Comparison of ENCODE assay signal across 19 cellular contexts in the genomic region with DNA sequence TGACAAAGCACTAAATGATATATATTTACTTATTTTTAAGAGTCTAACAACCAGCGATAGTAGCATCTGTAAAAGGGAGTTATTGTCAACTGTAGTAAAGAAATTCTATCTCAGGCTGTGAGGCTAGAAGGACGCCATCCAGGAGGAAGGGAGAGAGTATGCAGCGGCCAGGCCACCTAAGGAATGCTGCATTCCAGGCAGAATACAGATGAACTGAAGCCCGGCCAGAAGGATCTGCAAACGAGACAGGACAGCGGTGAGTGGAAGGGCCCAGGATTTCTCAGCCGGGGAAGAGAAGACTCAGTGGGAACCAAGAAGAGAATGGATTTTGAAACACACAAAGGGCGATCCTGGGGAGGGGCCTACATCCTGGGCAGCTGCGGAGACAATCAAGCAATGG. TPM values are rescaled to one million over a fixed set of nuclear protein-coding genes. Genes with fewer than 3 reads are reported as not detected.
A peak's percentile ranks its signal among the peaks of the same experiment; 100 is the strongest.
DNase-seq lines count a peak whose midpoint lies in the region; ATAC-seq, FAIRE-seq and TF ChIP-seq lines count a peak whose summit lies in the region.
"Had no signal": no experiment of that assay in that cellular context is flagged by ENCODE, and none has a peak within 500 bp of the region (broad histone marks: within the 10 kb centered on the region; RNA-seq: fewer than 3 reads in every experiment).

No MANE protein-coding gene starts in this region.

- H2BK15ac ChIP-seq in H1 (ENCODE audit: low read length): no peak overlapping the region

- H4K91ac ChIP-seq in H1 (replicated peaks; ENCODE audit: insufficient read length, low read length): no peak overlapping the region

- peaks cover 49% of the 10 kb centered on the region for H3K36me3 Mint-ChIP-seq in CD4-positive, CD25-positive, alpha-beta regulatory T cell
- H3K36me3 Mint-ChIP-seq in CD8-positive, alpha-beta T cell: peaks cover 56% of the 10 kb centered on the region
- peaks cover 10 to 18% of the 10 kb centered on the region in 2 donors for H3K36me3 Mint-ChIP-seq in stimulated activated naive B cell treated with anti-CD40 and anti-IgM and Interleukin-4, amounts not matched to agents 10 μg/mL and 1 μg/mL and 100 μg/mL, for 72 hours
- peaks cover 26% of the 10 kb centered on the region for H3K36me3 Mint-ChIP-seq in endothelial cell (ENCODE audit: low read depth, unreplicated experiment)

- H3K79me1 ChIP-seq in H1 (ENCODE audit: low read depth, low read length): no peaks in the 10 kb centered on the region

- H3K27ac Mint-ChIP-seq in CD4-positive, CD25-positive, alpha-beta regulatory T cell: peak overlapping the region in 2 of 3 donors; percentile 5 to 44
- peak overlapping the region; percentile 57 for H3K27ac Mint-ChIP-seq in CD8-positive, alpha-beta T cell
- H3K27ac Mint-ChIP-seq in stimulated activated naive B cell treated with anti-CD40 and anti-IgM and Interleukin-4, amounts not matched to agents 10 μg/mL and 1 μg/mL and 100 μg/mL, for 72 hours: peak overlapping the region; percentile 26
- no peak overlapping the region for H3K27ac Mint-ChIP-seq in endothelial cell (ENCODE audit: unreplicated experiment)
- H3K27ac Mint-ChIP-seq: CD14-positive monocyte, HFFc6 had no signal

- FAIRE-seq in H1 (lab: Jason Lieb, UNC): no peak
- FAIRE-seq: A549, GM12878, GM18507, HTR-8/SVneo had no signal

- H2BK5ac ChIP-seq in H1 (ENCODE audit: low read depth, low read length): no peak overlapping the region

- no peak for ATAC-seq in CD4-positive, CD25-positive, alpha-beta regulatory T cell (ENCODE audit: low read depth in 2 of 2)
- ATAC-seq in CD8-positive, alpha-beta T cell: no peak
- ATAC-seq in stimulated activated naive B cell treated with anti-CD40 and anti-IgM and Interleukin-4, amounts not matched to agents 10 μg/mL and 1 μg/mL and 100 μg/mL, for 72 hours (replicated peaks): no peak
- ATAC-seq: A549, GM12878 had no signal

- peaks cover 0 to 4% (median 0%) of the 10 kb centered on the region in 7 donors for H3K9me3 Mint-ChIP-seq in CD4-positive, CD25-positive, alpha-beta regulatory T cell
- peaks cover 3% of the 10 kb centered on the region for H3K9me3 Mint-ChIP-seq in CD8-positive, alpha-beta T cell
- peaks cover 0 to 3% of the 10 kb centered on the region in 2 donors for H3K9me3 Mint-ChIP-seq in stimulated activated naive B cell treated with anti-CD40 and anti-IgM and Interleukin-4, amounts not matched to agents 10 μg/mL and 1 μg/mL and 100 μg/mL, for 72 hours
- peaks cover 7% of the 10 kb centered on the region for H3K9me3 Mint-ChIP-seq in endothelial cell (ENCODE audit: unreplicated experiment)
- H3K9me3 Mint-ChIP-seq: HFFc6 had no signal

- H4K20me1 ChIP-seq in H1 (replicated peaks in 1 of 2; ENCODE audit: control insufficient read depth in 1 of 2, insufficient read depth in 2 of 2, low read length in 2 of 2): no peaks in the 10 kb centered on the region

- H3K18ac ChIP-seq in H1 (ENCODE audit: extremely low read depth, low read length): no peak overlapping the region

- no peak for TF ChIP-seq POLR2A in H1 (IDR thresholded peaks at IDR 0.05; ENCODE audit: control extremely low read depth in 1 of 2, low read depth in 2 of 2, low read length in 2 of 2)

- intact Hi-C loops in CD8-positive, alpha-beta T cell (cut with DNase I, micrococcal nuclease): no loop called here

- peaks cover 12 to 91% (median 48%) of the 10 kb centered on the region in 4 donors for H3K4me1 Mint-ChIP-seq in CD4-positive, CD25-positive, alpha-beta regulatory T cell
- peaks cover 83% of the 10 kb centered on the region for H3K4me1 Mint-ChIP-seq in CD8-positive, alpha-beta T cell (ENCODE audit: low read depth)
- H3K4me1 Mint-ChIP-seq in stimulated activated naive B cell treated with anti-CD40 and anti-IgM and Interleukin-4, amounts not matched to agents 10 μg/mL and 1 μg/mL and 100 μg/mL, for 72 hours: peaks cover 7 to 10% of the 10 kb centered on the region in 2 donors
- H3K4me1 Mint-ChIP-seq in endothelial cell (ENCODE audit: unreplicated experiment): peaks cover 16% of the 10 kb centered on the region
- H3K4me1 Mint-ChIP-seq: CD14-positive monocyte had no signal

- no peak overlapping the region for H3K56ac ChIP-seq in H1 (replicated peaks; ENCODE audit: insufficient read length, low read depth, low read length)

- H3K79me2 ChIP-seq in H1 (ENCODE audit: control insufficient read depth in 1 of 2, insufficient read depth in 2 of 2, low read length in 2 of 2): no peaks in the 10 kb centered on the region

- no peaks in the 10 kb centered on the region for H3K27me3 ChIP-seq in CD4-positive, CD25-positive, alpha-beta regulatory T cell (ENCODE audit: control insufficient read depth, insufficient read depth, low read length)
- H3K27me3 ChIP-seq in CD8-positive, alpha-beta T cell (ENCODE audit: insufficient read depth, low read length): no peaks in the 10 kb centered on the region
- H3K27me3 ChIP-seq in H1 (replicated peaks in 1 of 4; ENCODE audit: control insufficient read depth in 3 of 4, extremely low read depth in 1 of 4, insufficient read depth in 3 of 4, low read length in 3 of 4): no peaks in the 10 kb centered on the region
- H3K27me3 ChIP-seq: BE2C had no signal

- no peak overlapping the region for H2BK120ac ChIP-seq in H1 (replicated peaks; ENCODE audit: low read depth, low read length)

- H3K9ac ChIP-seq in H1 (replicated peaks in 1 of 4; ENCODE audit: extremely low read depth in 1 of 4, low read depth in 3 of 4, low read length in 3 of 4): no peak overlapping the region

- 74% methylated on average over 9 of the region's 9 CpGs; no CpG with 5 or more reads in 1 of the 2 experiments for WGBS in H1 (ENCODE audit: extremely low coverage in 1 of 2, insufficient coverage in 1 of 2, insufficient read length in 1 of 2, insufficient replicate concordance in 2 of 2, low coverage in 1 of 2, low lambda C conversion rate in 2 of 2, missing lambda C conversion rate in 1 of 2), 2 experiments

- H2AK5ac ChIP-seq in H1 (ENCODE audit: low read depth, low read length): 0 out of 2 replicates have a peak overlapping the region, but pooled peaks have one; percentile 41

- TF ChIP-seq EP300 in H1 (IDR thresholded peaks at IDR 0.05; ENCODE audit: borderline replicate concordance in 1 of 2, low read depth in 2 of 2, low read length in 2 of 2): no peak

- H3K4me3 ChIP-seq in CD4-positive, CD25-positive, alpha-beta regulatory T cell (ENCODE audit: low read depth, low read length): no peak overlapping the region
- no peak overlapping the region for H3K4me3 ChIP-seq in CD8-positive, alpha-beta T cell (ENCODE audit: low read depth, low read length)
- no peak overlapping the region for H3K4me3 ChIP-seq in H1 (ENCODE audit: extremely low read depth in 1 of 4, insufficient read depth in 2 of 4, low read depth in 3 of 4, low read length in 4 of 4)
- H3K4me3 ChIP-seq: A549, GM12878 had no signal

- no peak overlapping the region for H3K4ac ChIP-seq in H1 (replicated peaks; ENCODE audit: insufficient read length, low read depth, low read length)

- peaks cover 14% of the 10 kb centered on the region for H3K4me1 ChIP-seq in CD4-positive, CD25-positive, alpha-beta regulatory T cell (ENCODE audit: control insufficient read depth, insufficient read depth, low read length, poor library complexity, severe bottlenecking)
- H3K4me1 ChIP-seq in CD8-positive, alpha-beta T cell (ENCODE audit: insufficient read depth, low read length): peaks cover 19% of the 10 kb centered on the region
- no peaks in the 10 kb centered on the region; a peak in 2 of 7 replicates for H3K4me1 ChIP-seq in H1 (replicated peaks in 1 of 4; ENCODE audit: control insufficient read depth in 3 of 4, insufficient read depth in 4 of 4, low read length in 3 of 4)
- H3K4me1 ChIP-seq: A549, BE2C had no signal

- peaks cover 11% of the 10 kb centered on the region for H3K36me3 ChIP-seq in CD4-positive, CD25-positive, alpha-beta regulatory T cell (ENCODE audit: control insufficient read depth, insufficient read depth, low read length)
- H3K36me3 ChIP-seq in CD8-positive, alpha-beta T cell (ENCODE audit: insufficient read depth, low read length): no peaks in the 10 kb centered on the region
- H3K36me3 ChIP-seq in H1 (ENCODE audit: control insufficient read depth in 2 of 4, insufficient read depth in 4 of 4, low read length in 3 of 4): no peaks in the 10 kb centered on the region
- H3K36me3 ChIP-seq: BE2C had no signal

- H4K5ac ChIP-seq in H1 (ENCODE audit: insufficient read length, low read depth, low read length): no peak overlapping the region

- H3K23ac ChIP-seq in H1 (ENCODE audit: insufficient read length): no peak overlapping the region

- no peak for TF ChIP-seq RAD21 in H1 (IDR thresholded peaks at IDR 0.05 in 1 of 2, conservative IDR thresholded peaks at IDR 0.05 in 1 of 2; ENCODE audit: low read depth in 2 of 2, low read length in 2 of 2)

- H3K27me3 Mint-ChIP-seq in CD4-positive, CD25-positive, alpha-beta regulatory T cell: no peaks in the 10 kb centered on the region
- H3K27me3 Mint-ChIP-seq in CD8-positive, alpha-beta T cell (ENCODE audit: low read depth): no peaks in the 10 kb centered on the region
- H3K27me3 Mint-ChIP-seq in stimulated activated naive B cell treated with anti-CD40 and anti-IgM and Interleukin-4, amounts not matched to agents 10 μg/mL and 1 μg/mL and 100 μg/mL, for 72 hours: no peaks in the 10 kb centered on the region
- H3K27me3 Mint-ChIP-seq in endothelial cell (ENCODE audit: unreplicated experiment): peaks cover 3% of the 10 kb centered on the region

- H3K23me2 ChIP-seq in H1 (ENCODE audit: low read depth, low read length): no peaks in the 10 kb centered on the region

- no peak overlapping the region for H4K8ac ChIP-seq in H1 (ENCODE audit: extremely low read depth, insufficient read depth, low read length)

- H3K14ac ChIP-seq in H1 (ENCODE audit: insufficient read length): no peak overlapping the region

- CTCF ChIA-PET in CD8-positive, alpha-beta T cell (lab: Charles Lee): interaction anchor here (1.6 kb wide), 1 partner anchor 57 kb away, joined by 5 read pairs; no protein-coding TSS in a partner anchor
- CTCF ChIA-PET in H1 (lab: Charles Lee; ENCODE audit: partially characterized antibody): no interaction called here

- H3K4me2 ChIP-seq in H1 (ENCODE audit: insufficient read depth in 1 of 2, low read depth in 2 of 2, low read length in 2 of 2): no peak overlapping the region; a peak in 1 of 4 replicates
- H3K4me2 ChIP-seq: A549 had no signal

- H2AFZ ChIP-seq in H1 (ENCODE audit: low read length): no peak overlapping the region

- H2BK12ac ChIP-seq in H1 (ENCODE audit: low read depth, low read length): no peak overlapping the region

- no peak overlapping the region for H3K27ac ChIP-seq in CD4-positive, CD25-positive, alpha-beta regulatory T cell (ENCODE audit: insufficient read depth, low read length, poor library complexity, severe bottlenecking)
- no peak overlapping the region for H3K27ac ChIP-seq in CD8-positive, alpha-beta T cell (ENCODE audit: low read depth, low read length)
- H3K27ac ChIP-seq in H1 (ENCODE audit: low read depth, low read length): no peak overlapping the region
- H3K27ac ChIP-seq: A549 had no signal

- no peak overlapping the region for H2BK20ac ChIP-seq in H1 (ENCODE audit: low read length)

- H3K4me3 Mint-ChIP-seq in CD4-positive, CD25-positive, alpha-beta regulatory T cell: peak overlapping the region in 3 of 4 donors; percentile 28 to 61 (median 56)
- H3K4me3 Mint-ChIP-seq in CD8-positive, alpha-beta T cell: no peak overlapping the region
- H3K4me3 Mint-ChIP-seq in stimulated activated naive B cell treated with anti-CD40 and anti-IgM and Interleukin-4, amounts not matched to agents 10 μg/mL and 1 μg/mL and 100 μg/mL, for 72 hours: no peak overlapping the region
- no peak overlapping the region for H3K4me3 Mint-ChIP-seq in endothelial cell (ENCODE audit: unreplicated experiment)
- H3K4me3 Mint-ChIP-seq: CD14-positive monocyte, HFFc6 had no signal

- POLR2A ChIA-PET in CD8-positive, alpha-beta T cell (lab: Charles Lee): interaction anchor here (3.8 kb wide), 1 partner anchor 8 kb away, joined by 16 read pairs; a partner anchor contains a TSS
- POLR2A ChIA-PET in H1 (lab: Charles Lee; ENCODE audit: partially characterized antibody): no interaction called here

- TF ChIP-seq CTCF in CD8-positive, alpha-beta T cell (IDR thresholded peaks at IDR 0.05): no peak
- no peak for TF ChIP-seq CTCF in H1 (IDR thresholded peaks at IDR 0.05; ENCODE audit: control extremely low read depth in 1 of 3, insufficient read depth in 1 of 3, low read depth in 1 of 3, low read length in 3 of 3)
- no peak for TF ChIP-seq CTCF in endothelial cell (IDR thresholded peaks at IDR 0.05; ENCODE audit: unreplicated experiment)

- H3K9me3 ChIP-seq in CD4-positive, CD25-positive, alpha-beta regulatory T cell (ENCODE audit: control insufficient read depth in 2 of 2, low read length in 2 of 2): no peaks in the 10 kb centered on the region
- no peaks in the 10 kb centered on the region for H3K9me3 ChIP-seq in CD8-positive, alpha-beta T cell (ENCODE audit: low read length)
- no peaks in the 10 kb centered on the region for H3K9me3 ChIP-seq in H1 (ENCODE audit: insufficient read depth in 2 of 2, low read depth in 1 of 2, low read length in 1 of 2)
- H3K9me3 ChIP-seq: A549, BE2C had no signal

- no peak for DNase-seq in CD4-positive, CD25-positive, alpha-beta regulatory T cell
- DNase-seq in CD8-positive, alpha-beta T cell: no peak
- DNase-seq in H1 (ENCODE audit: low read depth in 1 of 2, low spot score in 2 of 2) (no peak), endothelial cell (ENCODE audit: low spot score) (no peak), hepatic stellate cell (ENCODE audit: low spot score) (no peak), HUDEP-2 (lab: John Stamatoyannopoulos, UW; ENCODE audit: unreplicated experiment in 76 of 76) (no peak)
- DNase-seq in stimulated activated naive B cell treated with anti-CD40 and anti-IgM and Interleukin-4, amounts not matched to agents 10 μg/mL and 1 μg/mL and 100 μg/mL, for 72 hours: no peak
- DNase-seq: BE2C, Calu3, DMS 273 treated with DMSO at 0.1 percent for 48 hours, GOT3, HCEC 1CT, HFFc6 had no signal

RNA-seq across cellular contexts. Expression of a gene that starts 7.4 kb away (rescaled TPM):
- total RNA-seq in CD4-positive, CD25-positive, alpha-beta regulatory T cell: 31.0 TPM
- polyA plus RNA-seq in CD4-positive, CD25-positive, alpha-beta regulatory T cell: 100 to 1,000 TPM in 1 of 4 donors, 10 to 100 TPM in 3; 52.1 to 123 (median 78.7) TPM
- 10 to 100 TPM; 62.2 to 73.9 TPM for total RNA-seq in CD8-positive, alpha-beta T cell
- 1.9 TPM in 2 replicates for total RNA-seq in H1 (2021; fragmentation: NEBNext Ultra II Directional; extraction: Animal tissue kit (Norgen Biotek cat#: 25700))
- 0.62 and 1.2 TPM in 2 replicates for polyA plus RNA-seq in H1 (2011; rRNA removed)
- polyA plus RNA-seq in H1 (2011; cell fraction: cytosol; rRNA removed): 1.4 TPM
- polyA plus RNA-seq in H1 (2011; cell fraction: nucleus; rRNA removed): 0.98 TPM
- 1.0 to 1.7 TPM (median 1.2 TPM) in 4 replicates for polyA plus RNA-seq in H1 (2012, experiment 1 of 2)
- polyA plus RNA-seq in H1 (2012, experiment 2 of 2): 0.09 TPM
- polyA plus RNA-seq in H1 (2013, experiment 1 of 2): 5.1 TPM
- polyA plus RNA-seq in H1 (2013, experiment 2 of 2): 5.5 TPM
- 1.7 and 2.8 TPM in 2 replicates for polyA minus RNA-seq in H1 (2011; rRNA and poly(A)+ RNA removed)
- 1.5 TPM for polyA minus RNA-seq in H1 (2011; cell fraction: cytosol; rRNA and poly(A)+ RNA removed)
- 6.9 TPM for polyA minus RNA-seq in H1 (2011; cell fraction: nucleus; rRNA and poly(A)+ RNA removed)
- 15.8 TPM for total RNA-seq in endothelial cell (ENCODE audit: unreplicated experiment)
- total RNA-seq: G401 had no signal

Comparison
In these comparisons a context has a peak if more than half of its experiments do, and no peak if none do; other contexts are left out.
1. H3K4me3 Mint-ChIP-seq: peak in CD4-positive, CD25-positive, alpha-beta regulatory T cell (3 of 4); none in CD8-positive, alpha-beta T cell (single experiment), stimulated activated naive B cell treated with anti-CD40 and anti-IgM and Interleukin-4, amounts not matched to agents 10 μg/mL and 1 μg/mL and 100 μg/mL, for 72 hours (0 of 2) and endothelial cell (single experiment).